In genomic region chr9:16924311-16924915, GRCh38 we compare ENCODE assay signal across 26 cellular contexts. TPM values are rescaled to one million over a fixed set of nuclear protein-coding genes. Genes with fewer than 3 reads are reported as not detected.
DNase-seq lines count a peak whose midpoint lies in the region; ATAC-seq, FAIRE-seq and TF ChIP-seq lines count a peak whose summit lies in the region.
"Had no signal": no experiment of that assay in that cellular context is flagged by ENCODE, and none has a peak within 500 bp of the region (broad histone marks: within the 10 kb centered on the region; RNA-seq: fewer than 3 reads in every experiment).

No MANE protein-coding gene starts in this region.

- no peak overlapping the region for H3K14ac ChIP-seq in neuronal stem cell (ENCODE audit: low read length)

- H3K18ac ChIP-seq in neuronal stem cell (ENCODE audit: low read length), result no peak overlapping the region

- no peak overlapping the region for H2BK5ac ChIP-seq in neuronal stem cell (ENCODE audit: low read length)

- FAIRE-seq in HepG2 (lab: Jason Lieb, UNC), result no peak
- FAIRE-seq: A549, D721Med, GM12891, GM18507 had no signal

- no peak overlapping the region for H2AK5ac ChIP-seq in neuronal stem cell (ENCODE audit: low read depth, low read length)

- CTCF ChIA-PET in HepG2 (lab: Yijun Ruan, JAX; ENCODE audit: low intra/inter-chr PET ratio, low total read pairs), result no interaction called here

- H3K36me3 ChIP-seq in HepG2 (replicated peaks in 1 of 2; ENCODE audit: control insufficient read depth in 1 of 2, insufficient read depth in 2 of 2, low read length in 2 of 2) (no peaks in the 10 kb centered on the region), right lobe of liver (no peaks in the 10 kb centered on the region), esophagus muscularis mucosa (no peaks in the 10 kb centered on the region), neuronal stem cell (replicated peaks in 1 of 2; ENCODE audit: control insufficient read depth in 2 of 2, insufficient read depth in 2 of 2, low read length in 2 of 2) (no peaks in the 10 kb centered on the region), aorta (ENCODE audit: control insufficient read depth in 1 of 2, insufficient read depth in 2 of 2, low read length in 1 of 2) (no peaks in the 10 kb centered on the region)
- H3K36me3 ChIP-seq: BE2C; BLaER1 treated with 17β-estradiol and CSF1 and Interleukin-3, amounts not matched to agents 10 nM and 100 nM; HAP-1 had no signal

- ATAC-seq in HepG2 (no peak), right lobe of liver (no peak), aorta (ENCODE audit: low FRiP score) (peak; percentile 38)
- no peak for ATAC-seq in stimulated activated effector memory CD8-positive, alpha-beta T cell treated with anti-CD3 and anti-CD28 coated beads, Interleukin-12 subunit alpha, Interleukin-12 subunit beta, amount 100 ng/mL, for 72 hours
- ATAC-seq: A549 had no signal

- H3K9me3 ChIP-seq in HepG2 (ENCODE audit: low read length) (peaks cover 4% of the 10 kb centered on the region; the same call in 1 of the 2 replicates), right lobe of liver (no peaks in the 10 kb centered on the region), esophagus muscularis mucosa (no peaks in the 10 kb centered on the region), neuronal stem cell (replicated peaks in 1 of 2; ENCODE audit: control insufficient read depth in 2 of 2, insufficient read depth in 1 of 2, low read depth in 1 of 2, low read length in 2 of 2) (peaks cover 0 to 2% of the 10 kb centered on the region in 2 donors), aorta (ENCODE audit: control insufficient read depth, low read length) (no peaks in the 10 kb centered on the region)
- H3K9me3 ChIP-seq: BE2C, HAP-1 had no signal

- no peak overlapping the region for H2AFZ ChIP-seq in HepG2 (ENCODE audit: low read length)
- no peak overlapping the region for H2AFZ ChIP-seq in neuronal stem cell (ENCODE audit: low read length)

- WGBS in HepG2 (ENCODE audit: low lambda C conversion rate), result 65% methylated on average over 13 of the region's 32 CpGs
- 93% methylated on average over 8 of the region's 32 CpGs for WGBS in right lobe of liver (ENCODE audit: insufficient coverage, low coverage, low lambda C conversion rate, missing lambda C conversion rate)
- WGBS in esophagus muscularis mucosa, result 99% methylated on average over 17 of the region's 32 CpGs
- no CpG with 5 or more reads among the region's 32 CpGs for WGBS in neuronal stem cell (ENCODE audit: extremely low coverage in 2 of 2, insufficient read length in 2 of 2, insufficient replicate concordance in 1 of 2), 2 donors
- WGBS in aorta, 2 donors, result 97 to 99% methylated on average over 32 of the region's 32 CpGs

- H3K79me2 ChIP-seq in HepG2 (ENCODE audit: insufficient read depth, low read length), result no peaks in the 10 kb centered on the region

- H4K20me1 ChIP-seq in HepG2 (ENCODE audit: insufficient read depth, low read length), result no peaks in the 10 kb centered on the region
- H4K20me1 ChIP-seq: BLaER1 treated with 17β-estradiol and CSF1 and Interleukin-3, amounts not matched to agents 10 nM and 100 nM had no signal

- TF ChIP-seq EP300 in HepG2 (IDR thresholded peaks at IDR 0.05; ENCODE audit: low read depth in 2 of 2, low read length in 2 of 2) (no peak), HepG2 (CRISPR knock-in tag; IDR thresholded peaks at IDR 0.05; ENCODE audit: borderline replicate concordance) (no peak), esophagus muscularis mucosa (IDR thresholded peaks at IDR 0.05) (no peak)

- no peak overlapping the region for H4K91ac ChIP-seq in neuronal stem cell (ENCODE audit: low read depth, low read length, poor library complexity)

- H4K8ac ChIP-seq in neuronal stem cell (ENCODE audit: low read depth, low read length), result no peak overlapping the region

- no peak overlapping the region for H3K4ac ChIP-seq in neuronal stem cell (ENCODE audit: low read length)

- H3K27me3 ChIP-seq in HepG2 (ENCODE audit: control insufficient read depth in 1 of 2, insufficient read depth in 2 of 2, low read length in 2 of 2) (no peaks in the 10 kb centered on the region), right lobe of liver (no peaks in the 10 kb centered on the region), esophagus muscularis mucosa (no peaks in the 10 kb centered on the region), neuronal stem cell (ENCODE audit: control insufficient read depth in 3 of 3, insufficient read depth in 3 of 3, low read depth in 1 of 3, low read length in 3 of 3) (no peaks in the 10 kb centered on the region), aorta (ENCODE audit: control insufficient read depth in 1 of 2, insufficient read depth in 2 of 2, low read length in 1 of 2) (no peaks in the 10 kb centered on the region)
- H3K27me3 ChIP-seq: BE2C; BLaER1 treated with 17β-estradiol and CSF1 and Interleukin-3, amounts not matched to agents 10 nM and 100 nM had no signal

- H2BK12ac ChIP-seq in neuronal stem cell (ENCODE audit: low read length), result no peak overlapping the region

- no peak overlapping the region for H2BK15ac ChIP-seq in neuronal stem cell (ENCODE audit: low read length)

- POLR2A ChIA-PET in HepG2 (lab: Yijun Ruan, JAX), result no interaction called here

- intact Hi-C loops in HepG2 (cut with micrococcal nuclease; ENCODE audit: unreplicated experiment) (no loop called here), right lobe of liver (cut with DNase I) (no loop called here), esophagus muscularis mucosa (cut with DNase I) (no loop called here), aorta (cut with DNase I) (no loop called here)

- H3K27ac ChIP-seq in HepG2 (ENCODE audit: extremely low read length, insufficient read depth, low read length), result no peak overlapping the region
- H3K27ac ChIP-seq in right lobe of liver, result no peak overlapping the region
- H3K27ac ChIP-seq in esophagus muscularis mucosa (replicated peaks in 1 of 4), result no peak overlapping the region
- H3K27ac ChIP-seq in neuronal stem cell (replicated peaks; ENCODE audit: low read length), result no peak overlapping the region
- no peak overlapping the region for H3K27ac ChIP-seq in aorta (ENCODE audit: low read depth in 1 of 2, low read length in 2 of 2)
- H3K27ac ChIP-seq: A549; BLaER1 treated with 17β-estradiol and CSF1 and Interleukin-3, amounts not matched to agents 10 nM and 100 nM had no signal

- DNase-seq in HepG2 (ENCODE audit: low spot score), result no peak
- DNase-seq in right lobe of liver, result no peak
- peak; percentile 64 for DNase-seq in esophagus muscularis mucosa (ENCODE audit: extremely low spot score)
- no peak for DNase-seq in neuronal stem cell (ENCODE audit: low spot score)
- DNase-seq in aorta, result no peak
- no peak for DNase-seq in stimulated activated effector memory CD8-positive, alpha-beta T cell treated with anti-CD3 and anti-CD28 coated beads, Interleukin-12 subunit alpha, Interleukin-12 subunit beta, amount 100 ng/mL, for 72 hours (ENCODE audit: low spot score in 2 of 2)
- DNase-seq in activated naive CD4-positive, alpha-beta T cell (lab: John Stamatoyannopoulos, UW), result no peak
- DNase-seq: 8988T; ACHN; AML-193; BE2C; CD4-positive, alpha-beta T cell; CD8-positive, alpha-beta memory T cell; DMS 273 treated with DMSO at 0.1 percent for 48 hours; DMS79; EL; GDM1; GOT3; HFFc6 had no signal

- H3K36me3 Mint-ChIP-seq in stimulated activated effector memory CD8-positive, alpha-beta T cell treated with anti-CD3 and anti-CD28 coated beads, Interleukin-12 subunit alpha, Interleukin-12 subunit beta, amount 100 ng/mL, for 72 hours, result no peaks in the 10 kb centered on the region
- H3K36me3 Mint-ChIP-seq: CD14-positive monocyte; CD8-positive, alpha-beta memory T cell had no signal

- H3K9ac ChIP-seq in HepG2 (ENCODE audit: insufficient read depth, low read depth, low read length), result no peak overlapping the region
- H3K9ac ChIP-seq in neuronal stem cell (ENCODE audit: low read depth, low read length, poor library complexity), result no peak overlapping the region
- H3K9ac ChIP-seq: BLaER1 treated with 17β-estradiol and CSF1 and Interleukin-3, amounts not matched to agents 10 nM and 100 nM had no signal

- H3K4me3 Mint-ChIP-seq in stimulated activated effector memory CD8-positive, alpha-beta T cell treated with anti-CD3 and anti-CD28 coated beads, Interleukin-12 subunit alpha, Interleukin-12 subunit beta, amount 100 ng/mL, for 72 hours, result no peak overlapping the region
- H3K4me3 Mint-ChIP-seq: CD14-positive monocyte; CD4-positive, alpha-beta T cell; CD8-positive, alpha-beta memory T cell; HFFc6 had no signal

- BruUV-seq in HepG2 (replicated peaks; lab: Mats Ljungman, UMichigan), result no TSS peak

- no peak overlapping the region for H2BK120ac ChIP-seq in neuronal stem cell (ENCODE audit: low read depth, low read length)

- H3K4me1 ChIP-seq in HepG2 (ENCODE audit: insufficient read depth, low read length) (no peaks in the 10 kb centered on the region), right lobe of liver (no peaks in the 10 kb centered on the region), esophagus muscularis mucosa (no peaks in the 10 kb centered on the region), neuronal stem cell (ENCODE audit: control insufficient read depth in 2 of 2, insufficient read depth in 1 of 2, low read depth in 1 of 2, low read length in 2 of 2) (no peaks in the 10 kb centered on the region), aorta (ENCODE audit: control insufficient read depth in 1 of 2, insufficient read depth in 2 of 2, low read length in 2 of 2) (no peaks in the 10 kb centered on the region)
- H3K4me1 ChIP-seq: BE2C; BLaER1 treated with 17β-estradiol and CSF1 and Interleukin-3, amounts not matched to agents 10 nM and 100 nM; HAP-1 had no signal

- no peak overlapping the region for H3K27ac Mint-ChIP-seq in stimulated activated effector memory CD8-positive, alpha-beta T cell treated with anti-CD3 and anti-CD28 coated beads, Interleukin-12 subunit alpha, Interleukin-12 subunit beta, amount 100 ng/mL, for 72 hours
- H3K27ac Mint-ChIP-seq: CD4-positive, alpha-beta T cell; CD8-positive, alpha-beta memory T cell had no signal

- TF ChIP-seq RAD21 in HepG2 (CRISPR knock-in tag; IDR thresholded peaks at IDR 0.05), result no peak

- H3K4me3 ChIP-seq in HepG2 (replicated peaks in 1 of 3; ENCODE audit: insufficient read depth in 1 of 3, low read depth in 2 of 3, low read length in 3 of 3), result no peak overlapping the region
- H3K4me3 ChIP-seq in right lobe of liver, result no peak overlapping the region
- no peak overlapping the region for H3K4me3 ChIP-seq in esophagus muscularis mucosa
- H3K4me3 ChIP-seq in neuronal stem cell (ENCODE audit: low read length in 2 of 2), result no peak overlapping the region
- no peak overlapping the region for H3K4me3 ChIP-seq in aorta (ENCODE audit: low read length in 2 of 2)
- H3K4me3 ChIP-seq: A549; BLaER1 treated with 17β-estradiol and CSF1 and Interleukin-3, amounts not matched to agents 10 nM and 100 nM; HAP-1 had no signal

- no peak for TF ChIP-seq POLR2A in HepG2 (IDR thresholded peaks at IDR 0.05; ENCODE audit: insufficient read depth in 1 of 2, low read depth in 2 of 2, low read length in 2 of 2)
- TF ChIP-seq POLR2A in right lobe of liver (IDR thresholded peaks at IDR 0.05), result no peak
- no peak for TF ChIP-seq POLR2A in esophagus muscularis mucosa (IDR thresholded peaks at IDR 0.05; ENCODE audit: low read depth)

- peak overlapping the region; percentile 20 for H3K23ac ChIP-seq in neuronal stem cell (ENCODE audit: low read depth, low read length, poor library complexity)

- in situ Hi-C loops in HepG2 (cut with HindIII; ENCODE audit: extremely low pct_ligation_motif_present, low pct_unique_long_range_greater_than_20kb), result no loop called here

- no peaks in the 10 kb centered on the region for H3K79me1 ChIP-seq in neuronal stem cell (ENCODE audit: low read depth, low read length)

- no peaks in the 10 kb centered on the region for H3K4me1 Mint-ChIP-seq in stimulated activated effector memory CD8-positive, alpha-beta T cell treated with anti-CD3 and anti-CD28 coated beads, Interleukin-12 subunit alpha, Interleukin-12 subunit beta, amount 100 ng/mL, for 72 hours
- H3K4me1 Mint-ChIP-seq: CD14-positive monocyte; CD8-positive, alpha-beta memory T cell had no signal

- H3K9me3 Mint-ChIP-seq in stimulated activated effector memory CD8-positive, alpha-beta T cell treated with anti-CD3 and anti-CD28 coated beads, Interleukin-12 subunit alpha, Interleukin-12 subunit beta, amount 100 ng/mL, for 72 hours, result peaks cover 9% of the 10 kb centered on the region

- H3K4me2 ChIP-seq in HepG2 (ENCODE audit: low read depth, low read length), result no peak overlapping the region
- H3K4me2 ChIP-seq in neuronal stem cell (ENCODE audit: insufficient read depth, low read length, poor library complexity, severe bottlenecking), result no peak overlapping the region
- H3K4me2 ChIP-seq: A549; BLaER1 treated with 17β-estradiol and CSF1 and Interleukin-3, amounts not matched to agents 10 nM and 100 nM had no signal

- TF ChIP-seq CTCF in HepG2 (CRISPR knock-in tag; IDR thresholded peaks at IDR 0.05) (no peak), right lobe of liver (IDR thresholded peaks at IDR 0.05) (no peak), esophagus muscularis mucosa (IDR thresholded peaks at IDR 0.05) (no peak)

RNA-seq across cellular contexts. Expression of gene BNC2, which starts 53.9 kb away (rescaled TPM):
- total RNA-seq in HepG2 (2016; rRNA removed; fragmentation: Illumina TruSeq; extraction: Trizol) (not detected in 2 replicates), right lobe of liver (under 1 TPM; 0.22 to 0.80 (median 0.36) TPM), esophagus muscularis mucosa (100 to 1,000 TPM in 3 of 4 donors, 10 to 100 TPM in 1; 95.3 to 138 (median 123) TPM), aorta (10 to 100 TPM; 22.0 to 69.0 TPM)
- total RNA-seq in HepG2 (2016; cell fraction: cytosol; rRNA removed; fragmentation: Illumina TruSeq; extraction: Trizol; ENCODE audit: low read depth), result not detected in 2 replicates
- not detected in 2 replicates for total RNA-seq in HepG2 (2016; cell fraction: insoluble cytoplasmic fraction; rRNA removed; fragmentation: Illumina TruSeq; extraction: Trizol)
- not detected in 2 replicates for total RNA-seq in HepG2 (2016; cell fraction: membrane; rRNA removed; fragmentation: Illumina TruSeq; extraction: Trizol)
- total RNA-seq in HepG2 (2016; cell fraction: nucleus; rRNA removed; fragmentation: Illumina TruSeq; extraction: Trizol), result not detected in 2 replicates
- polyA plus RNA-seq in HepG2 (2011; rRNA removed) (not detected in 2 replicates), aorta (under 1 TPM; 0.36 to 0.88 TPM)
- not detected in 2 replicates for polyA plus RNA-seq in HepG2 (2011; cell fraction: cytosol; rRNA removed)
- not detected in 2 replicates for polyA plus RNA-seq in HepG2 (2011; cell fraction: nucleus; rRNA removed)
- polyA plus RNA-seq in HepG2 (2012), result not detected in 2 replicates
- polyA plus RNA-seq in HepG2 (2016; cell fraction: cytosol; fragmentation: Illumina TruSeq; extraction: Trizol; ENCODE audit: low read depth), result not detected in 2 replicates
- polyA plus RNA-seq in HepG2 (2016; cell fraction: insoluble cytoplasmic fraction; fragmentation: Illumina TruSeq; extraction: Trizol; ENCODE audit: low read depth), result not detected in 2 replicates
- not detected in 2 replicates for polyA plus RNA-seq in HepG2 (2016; cell fraction: membrane; fragmentation: Illumina TruSeq; extraction: Trizol; ENCODE audit: low read depth)
- not detected in 2 replicates for polyA plus RNA-seq in HepG2 (2016; cell fraction: nucleus; fragmentation: Illumina TruSeq; extraction: Trizol; ENCODE audit: insufficient read depth, low read depth)
- 4.4 TPM in 1 of 2 replicates, not detected in the other for polyA minus RNA-seq in HepG2 (2011; rRNA and poly(A)+ RNA removed; ENCODE audit: low replicate concordance)
- polyA minus RNA-seq in HepG2 (2011; cell fraction: cytosol; rRNA and poly(A)+ RNA removed), result not detected in 2 replicates
- polyA minus RNA-seq in HepG2 (2011; cell fraction: nucleus; rRNA and poly(A)+ RNA removed), result not detected in 2 replicates
- polyA plus RNA-seq in neuronal stem cell (2013, experiment 1 of 2), result 0.61 TPM
- 0.60 TPM for polyA plus RNA-seq in neuronal stem cell (2013, experiment 2 of 2)
- total RNA-seq: CD4-positive, alpha-beta T cell had no signal
- polyA plus RNA-seq: CD8-positive, alpha-beta memory T cell had no signal

Comparison
In these comparisons a context has a peak if more than half of its experiments do, and no peak if none do; other contexts are left out.
1. RNA of gene BNC2, which starts 53.9 kb away (total RNA-seq): 95.3 to 138 TPM in esophagus muscularis mucosa and 22.0 to 69.0 TPM in aorta; 0.22 to 0.80 TPM in right lobe of liver and not detected in HepG2; every median in the first group is over 10 times any median in the second.